8 cellular contexts compared by ENCODE assay signal in genomic region chr15:84598993-84599392, GRCh38. TPM values are rescaled to one million over a fixed set of nuclear protein-coding genes. Genes with fewer than 3 reads are reported as not detected.
DNase-seq lines count a peak whose midpoint lies in the region; ATAC-seq lines count a peak whose summit lies in the region.

No MANE protein-coding gene starts in this region.

- peak; percentile 71 for DNase-seq in AG08396 (ENCODE audit: low spot score)
- DNase-seq in GM03348 (ENCODE audit: low spot score), result peak; percentile 70
- DNase-seq in NCI-H460 (ENCODE audit: extremely low read depth, low read depth), result peak; percentile 53
- DNase-seq in activated naive CD4-positive, alpha-beta T cell treated with anti-CD3 and anti-CD28 coated beads for 36 hours, result peak; percentile 75
- peak; percentile 73 for DNase-seq in iPS-NIHi7 (ENCODE audit: extremely low spot score)
- DNase-seq in stimulated activated CD8-positive, alpha-beta memory T cell treated with anti-CD3 and anti-CD28 coated beads, Interleukin-4, amount 100 ng/mL, for 48 hours, result peak; percentile 57

- intact Hi-C loops in activated naive CD4-positive, alpha-beta T cell treated with anti-CD3 and anti-CD28 coated beads for 36 hours (cut with micrococcal nuclease), result loop anchor here (1.0 to 5.0 kb wide), 6 partner anchors 39 to 329 kb away; partner anchors contain the start of gene ALPK3

- H3K27me3 Mint-ChIP-seq in activated naive CD4-positive, alpha-beta T cell treated with anti-CD3 and anti-CD28 coated beads for 36 hours (ENCODE audit: low read depth), result no peaks in the 10 kb centered on the region

- ATAC-seq in HG02884 (IDR thresholded peaks at IDR 0.05; ENCODE audit: unreplicated experiment) (no peak), GM19324 (IDR thresholded peaks at IDR 0.05; ENCODE audit: low FRiP score, unreplicated experiment) (no peak)

- no peaks in the 10 kb centered on the region for H3K9me3 Mint-ChIP-seq in activated naive CD4-positive, alpha-beta T cell treated with anti-CD3 and anti-CD28 coated beads for 36 hours

- H3K4me1 Mint-ChIP-seq in activated naive CD4-positive, alpha-beta T cell treated with anti-CD3 and anti-CD28 coated beads for 36 hours (ENCODE audit: low read depth), result peaks cover 47% of the 10 kb centered on the region

- no peak overlapping the region for H3K27ac Mint-ChIP-seq in activated naive CD4-positive, alpha-beta T cell treated with anti-CD3 and anti-CD28 coated beads for 36 hours

- H3K36me3 Mint-ChIP-seq in activated naive CD4-positive, alpha-beta T cell treated with anti-CD3 and anti-CD28 coated beads for 36 hours (ENCODE audit: low read depth), result peaks cover 3% of the 10 kb centered on the region

- no peak overlapping the region for H3K4me3 Mint-ChIP-seq in activated naive CD4-positive, alpha-beta T cell treated with anti-CD3 and anti-CD28 coated beads for 36 hours

- CTCF ChIA-PET in activated naive CD4-positive, alpha-beta T cell treated with anti-CD3 and anti-CD28 coated beads for 36 hours (lab: Charles Lee), result interaction anchor here (0.7 to 3.3 kb wide), 25 partner anchors 8 to 578 kb away, joined by 3 to 15 read pairs (median 5); partner anchors contain the start of gene WDR73

RNA-seq across cellular contexts. Expression of gene ZSCAN2, which starts 1.8 kb away (rescaled TPM):
- total RNA-seq in NCI-H460 (2014; rRNA removed; shearing (Covaris generic)), result 9.1 and 10.3 TPM in 2 replicates
- polyA plus RNA-seq in NCI-H460 (2014; cell fraction: nucleus; rRNA removed), result 7.5 and 17.7 TPM in 2 replicates
- 1 to 10 TPM; 5.3 to 5.6 TPM for total RNA-seq in activated naive CD4-positive, alpha-beta T cell treated with anti-CD3 and anti-CD28 coated beads for 36 hours

RNA-seq across cellular contexts. Expression of gene WDR73, which starts 55.1 kb away (rescaled TPM):
- 32.2 and 43.8 TPM in 2 replicates for total RNA-seq in NCI-H460 (2014; rRNA removed; shearing (Covaris generic))
- polyA plus RNA-seq in NCI-H460 (2014; cell fraction: nucleus; rRNA removed), result 67.6 and 70.6 TPM in 2 replicates
- 1 to 10 TPM; 9.5 to 9.9 TPM for total RNA-seq in activated naive CD4-positive, alpha-beta T cell treated with anti-CD3 and anti-CD28 coated beads for 36 hours

RNA-seq across cellular contexts. Expression of gene NMB, which starts 59.0 kb away (rescaled TPM):
- total RNA-seq in NCI-H460 (2014; rRNA removed; shearing (Covaris generic)), result 13.3 and 16.4 TPM in 2 replicates
- 15.5 and 29.2 TPM in 2 replicates for polyA plus RNA-seq in NCI-H460 (2014; cell fraction: nucleus; rRNA removed)
- 1 to 10 TPM; 5.1 to 5.7 TPM for total RNA-seq in activated naive CD4-positive, alpha-beta T cell treated with anti-CD3 and anti-CD28 coated beads for 36 hours
